Comparison of ENCODE assay signal across 8 cellular contexts in the genomic region with DNA sequence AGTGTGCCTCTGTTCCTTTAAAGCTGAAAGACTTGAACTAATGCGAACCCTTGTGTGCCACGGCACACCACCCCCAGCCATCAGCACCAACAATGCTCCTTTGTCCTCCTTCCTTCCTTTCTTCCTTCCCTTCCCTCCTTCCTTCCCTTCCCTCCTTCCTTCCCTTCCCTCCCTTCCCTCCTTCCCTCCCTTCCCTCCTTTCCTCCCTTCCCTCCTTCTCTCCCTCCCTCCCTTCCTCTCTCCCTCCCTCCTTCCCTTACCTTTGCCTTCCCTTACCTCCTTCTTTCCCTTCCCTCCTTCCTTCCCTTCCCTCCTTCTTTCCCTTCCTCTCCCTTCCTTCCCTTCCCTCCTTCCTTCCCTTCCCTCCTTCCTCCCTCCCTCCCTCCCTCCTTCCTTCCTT.
"Had no signal": no experiment of that assay in that cellular context is flagged by ENCODE, and none has a peak within 500 bp of the region (broad histone marks: within the 10 kb centered on the region; RNA-seq: fewer than 3 reads in every experiment).

No MANE protein-coding gene starts in this region.

- H3K4me3 ChIP-seq: GM12878 had no signal

- FAIRE-seq: G401.6, GM12878, GM12891, GM12892, GM18507, GM19239 had no signal

- DNase-seq: GDM1, GF-D8 had no signal

- ATAC-seq: GM12878 had no signal
